ENCODE assay signal across 1 cellular context in genomic region chr12:80936353-80936641, GRCh38.
TF ChIP-seq lines count a peak whose summit lies in the region.

No MANE protein-coding gene starts in this region.

TF ChIP-seq in GM12878, 131 proteins besides CTCF, POLR2A, EP300 and RAD21:
- TF ChIP-seq, protein P1, sequence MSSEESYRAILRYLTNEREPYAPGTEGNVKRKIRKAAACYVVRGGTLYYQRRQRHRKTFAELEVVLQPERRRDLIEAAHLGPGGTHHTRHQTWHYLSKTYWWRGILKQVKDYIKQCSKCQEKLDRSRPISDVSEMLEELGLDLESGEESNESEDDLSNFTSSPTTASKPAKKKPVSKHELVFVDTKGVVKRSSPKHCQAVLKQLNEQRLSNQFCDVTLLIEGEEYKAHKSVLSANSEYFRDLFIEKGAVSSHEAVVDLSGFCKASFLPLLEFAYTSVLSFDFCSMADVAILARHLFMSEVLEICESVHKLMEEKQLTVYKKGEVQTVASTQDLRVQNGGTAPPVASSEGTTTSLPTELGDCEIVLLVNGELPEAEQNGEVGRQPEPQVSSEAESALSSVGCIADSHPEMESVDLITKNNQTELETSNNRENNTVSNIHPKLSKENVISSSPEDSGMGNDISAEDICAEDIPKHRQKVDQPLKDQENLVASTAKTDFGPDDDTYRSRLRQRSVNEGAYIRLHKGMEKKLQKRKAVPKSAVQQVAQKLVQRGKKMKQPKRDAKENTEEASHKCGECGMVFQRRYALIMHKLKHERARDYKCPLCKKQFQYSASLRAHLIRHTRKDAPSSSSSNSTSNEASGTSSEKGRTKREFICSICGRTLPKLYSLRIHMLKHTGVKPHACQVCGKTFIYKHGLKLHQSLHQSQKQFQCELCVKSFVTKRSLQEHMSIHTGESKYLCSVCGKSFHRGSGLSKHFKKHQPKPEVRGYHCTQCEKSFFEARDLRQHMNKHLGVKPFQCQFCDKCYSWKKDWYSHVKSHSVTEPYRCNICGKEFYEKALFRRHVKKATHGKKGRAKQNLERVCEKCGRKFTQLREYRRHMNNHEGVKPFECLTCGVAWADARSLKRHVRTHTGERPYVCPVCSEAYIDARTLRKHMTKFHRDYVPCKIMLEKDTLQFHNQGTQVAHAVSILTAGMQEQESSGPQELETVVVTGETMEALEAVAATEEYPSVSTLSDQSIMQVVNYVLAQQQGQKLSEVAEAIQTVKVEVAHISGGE (CRISPR knock-in tag; IDR thresholded peaks at IDR 0.05) = no peak
- TF ChIP-seq, protein P2, sequence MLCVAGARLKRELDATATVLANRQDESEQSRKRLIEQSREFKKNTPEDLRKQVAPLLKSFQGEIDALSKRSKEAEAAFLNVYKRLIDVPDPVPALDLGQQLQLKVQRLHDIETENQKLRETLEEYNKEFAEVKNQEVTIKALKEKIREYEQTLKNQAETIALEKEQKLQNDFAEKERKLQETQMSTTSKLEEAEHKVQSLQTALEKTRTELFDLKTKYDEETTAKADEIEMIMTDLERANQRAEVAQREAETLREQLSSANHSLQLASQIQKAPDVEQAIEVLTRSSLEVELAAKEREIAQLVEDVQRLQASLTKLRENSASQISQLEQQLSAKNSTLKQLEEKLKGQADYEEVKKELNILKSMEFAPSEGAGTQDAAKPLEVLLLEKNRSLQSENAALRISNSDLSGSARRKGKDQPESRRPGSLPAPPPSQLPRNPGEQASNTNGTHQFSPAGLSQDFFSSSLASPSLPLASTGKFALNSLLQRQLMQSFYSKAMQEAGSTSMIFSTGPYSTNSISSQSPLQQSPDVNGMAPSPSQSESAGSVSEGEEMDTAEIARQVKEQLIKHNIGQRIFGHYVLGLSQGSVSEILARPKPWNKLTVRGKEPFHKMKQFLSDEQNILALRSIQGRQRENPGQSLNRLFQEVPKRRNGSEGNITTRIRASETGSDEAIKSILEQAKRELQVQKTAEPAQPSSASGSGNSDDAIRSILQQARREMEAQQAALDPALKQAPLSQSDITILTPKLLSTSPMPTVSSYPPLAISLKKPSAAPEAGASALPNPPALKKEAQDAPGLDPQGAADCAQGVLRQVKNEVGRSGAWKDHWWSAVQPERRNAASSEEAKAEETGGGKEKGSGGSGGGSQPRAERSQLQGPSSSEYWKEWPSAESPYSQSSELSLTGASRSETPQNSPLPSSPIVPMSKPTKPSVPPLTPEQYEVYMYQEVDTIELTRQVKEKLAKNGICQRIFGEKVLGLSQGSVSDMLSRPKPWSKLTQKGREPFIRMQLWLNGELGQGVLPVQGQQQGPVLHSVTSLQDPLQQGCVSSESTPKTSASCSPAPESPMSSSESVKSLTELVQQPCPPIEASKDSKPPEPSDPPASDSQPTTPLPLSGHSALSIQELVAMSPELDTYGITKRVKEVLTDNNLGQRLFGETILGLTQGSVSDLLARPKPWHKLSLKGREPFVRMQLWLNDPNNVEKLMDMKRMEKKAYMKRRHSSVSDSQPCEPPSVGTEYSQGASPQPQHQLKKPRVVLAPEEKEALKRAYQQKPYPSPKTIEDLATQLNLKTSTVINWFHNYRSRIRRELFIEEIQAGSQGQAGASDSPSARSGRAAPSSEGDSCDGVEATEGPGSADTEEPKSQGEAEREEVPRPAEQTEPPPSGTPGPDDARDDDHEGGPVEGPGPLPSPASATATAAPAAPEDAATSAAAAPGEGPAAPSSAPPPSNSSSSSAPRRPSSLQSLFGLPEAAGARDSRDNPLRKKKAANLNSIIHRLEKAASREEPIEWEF (IDR thresholded peaks at IDR 0.05; ENCODE audit: insufficient replicate concordance, low read depth, low read length) = no peak
- TF ChIP-seq IRF4 (IDR thresholded peaks at IDR 0.05; ENCODE audit: low read depth, low read length) (no peak), NFYA (IDR thresholded peaks at IDR 0.05; ENCODE audit: borderline replicate concordance, low read depth, low read length) (no peak), ZNF217 (IDR thresholded peaks at IDR 0.05) (no peak), SMARCA5 (IDR thresholded peaks at IDR 0.05) (no peak), PKNOX1 (IDR thresholded peaks at IDR 0.05) (no peak)
- TF ChIP-seq, protein P3, sequence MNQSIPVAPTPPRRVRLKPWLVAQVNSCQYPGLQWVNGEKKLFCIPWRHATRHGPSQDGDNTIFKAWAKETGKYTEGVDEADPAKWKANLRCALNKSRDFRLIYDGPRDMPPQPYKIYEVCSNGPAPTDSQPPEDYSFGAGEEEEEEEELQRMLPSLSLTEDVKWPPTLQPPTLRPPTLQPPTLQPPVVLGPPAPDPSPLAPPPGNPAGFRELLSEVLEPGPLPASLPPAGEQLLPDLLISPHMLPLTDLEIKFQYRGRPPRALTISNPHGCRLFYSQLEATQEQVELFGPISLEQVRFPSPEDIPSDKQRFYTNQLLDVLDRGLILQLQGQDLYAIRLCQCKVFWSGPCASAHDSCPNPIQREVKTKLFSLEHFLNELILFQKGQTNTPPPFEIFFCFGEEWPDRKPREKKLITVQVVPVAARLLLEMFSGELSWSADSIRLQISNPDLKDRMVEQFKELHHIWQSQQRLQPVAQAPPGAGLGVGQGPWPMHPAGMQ (IDR thresholded peaks at IDR 0.05; ENCODE audit: borderline replicate concordance) = no peak
TF ChIP-seq in GM12878: peak in this region for 0.
